35 cellular contexts compared by ENCODE assay signal in genomic region chr4:66331761-66332160, GRCh38.
"Had no signal": no experiment of that assay in that cellular context is flagged by ENCODE, and none has a peak within 500 bp of the region (broad histone marks: within the 10 kb centered on the region; RNA-seq: fewer than 3 reads in every experiment).

No MANE protein-coding gene starts in this region.

- H3K27ac ChIP-seq: brain microvascular endothelial cell, gastroesophageal sphincter, neutrophil, pancreas, prostate gland, skin epidermis, vagina had no signal

- H3K9me3 Mint-ChIP-seq: activated CD4-positive, alpha-beta T cell treated with anti-CD3 and anti-CD28 coated beads, Interleukin-2, amount 10 ng/mL, durations not matched to agents 24 days and 14 days; activated naive CD4-positive, alpha-beta T cell treated with anti-CD3 and anti-CD28 coated beads, Interleukin-2, amount 50 U/mL, for 24 hours; nephron progenitor cell; stimulated activated memory B cell treated with anti-CD40 and anti-IgM and Interleukin-4, amounts not matched to agents 10 μg/mL and 1 μg/mL and 100 μg/mL, for 72 hours; stimulated activated naive CD8-positive, alpha-beta T cell treated with anti-CD3 and anti-CD28 coated beads, Interleukin-15, amount 100 ng/mL, for 72 hours; type B pancreatic cell had no signal

- H3K4me1 ChIP-seq: gastroesophageal sphincter, pancreas, prostate gland, vagina had no signal

- H3K27me3 ChIP-seq: brain microvascular endothelial cell, gastroesophageal sphincter, neutrophil, pancreas, vagina had no signal

- DNase-seq: activated CD4-positive, alpha-beta memory T cell treated with anti-CD3 and anti-CD28 coated beads for 36 hours; activated CD4-positive, alpha-beta T cell treated with anti-CD3 and anti-CD28 coated beads, Interleukin-2, amount 10 ng/mL, durations not matched to agents 24 days and 14 days; activated CD4-positive, CD25-positive, alpha-beta regulatory T cell treated with anti-CD3 and anti-CD28 coated beads, Interleukin-2, amount 50 U/mL, for 72 hours; activated CD8-positive, alpha-beta memory T cell treated with anti-CD3 and anti-CD28 coated beads, Interleukin-2, amount 50 U/mL, for 4 hours; activated gamma-delta T cell; activated T-cell treated with anti-CD3 and anti-CD28 coated beads, Interleukin-2, amount 50 U/mL, for 1 hour; aorta; brain microvascular endothelial cell; cortex of kidney; head of caudate nucleus; hypothalamus; immature natural killer cell; kidney; left colon; mammary epithelial cell; nephron progenitor cell; pancreas; retina; stimulated activated CD4-positive, alpha-beta T cell treated with anti-CD3 and anti-CD28 coated beads, Interleukin-12 subunit alpha, Interleukin-12 subunit beta, amount 100 ng/mL, for 4 hours; stimulated activated CD4-positive, alpha-beta T cell treated with anti-CD3 and anti-CD28 coated beads, Interleukin-4, amount 100 ng/mL, for 4 hours; stimulated activated CD8-positive, alpha-beta memory T cell treated with anti-CD3 and anti-CD28 coated beads, Interleukin-4, amount 100 ng/mL, for 48 hours; stimulated activated naive CD8-positive, alpha-beta T cell treated with anti-CD3 and anti-CD28 coated beads, Interleukin-15, amount 100 ng/mL, for 72 hours; substantia nigra; T-helper 2 cell had no signal

- H3K9me3 ChIP-seq: gastroesophageal sphincter, neutrophil, pancreas, prostate gland, vagina had no signal

- H3K4me3 Mint-ChIP-seq: activated CD4-positive, alpha-beta memory T cell treated with anti-CD3 and anti-CD28 coated beads for 36 hours; activated CD4-positive, alpha-beta T cell treated with anti-CD3 and anti-CD28 coated beads, Interleukin-2, amount 10 ng/mL, durations not matched to agents 24 days and 14 days; activated naive CD4-positive, alpha-beta T cell treated with anti-CD3 and anti-CD28 coated beads, Interleukin-2, amount 50 U/mL, for 24 hours; activated T-helper 1 cell treated with anti-CD3 and anti-CD28 coated beads, Interleukin-12 subunit alpha, Interleukin-12 subunit beta, Interleukin-2, Interleukin-4 antibody, amounts not matched to agents 30 ng/mL and 10 ng/mL and 1 ng/mL, durations not matched to agents 14 hours and 24 hours and 36 hours; immature natural killer cell; nephron progenitor cell; stimulated activated memory B cell treated with anti-CD40 and anti-IgM and Interleukin-4, amounts not matched to agents 10 μg/mL and 1 μg/mL and 100 μg/mL, for 72 hours; stimulated activated naive CD8-positive, alpha-beta T cell treated with anti-CD3 and anti-CD28 coated beads, Interleukin-15, amount 100 ng/mL, for 72 hours; type B pancreatic cell had no signal

- H3K27me3 Mint-ChIP-seq: activated CD4-positive, alpha-beta memory T cell treated with anti-CD3 and anti-CD28 coated beads for 36 hours; activated CD4-positive, alpha-beta T cell treated with anti-CD3 and anti-CD28 coated beads, Interleukin-2, amount 10 ng/mL, durations not matched to agents 24 days and 14 days; activated naive CD4-positive, alpha-beta T cell treated with anti-CD3 and anti-CD28 coated beads, Interleukin-2, amount 50 U/mL, for 24 hours; stimulated activated memory B cell treated with anti-CD40 and anti-IgM and Interleukin-4, amounts not matched to agents 10 μg/mL and 1 μg/mL and 100 μg/mL, for 72 hours; stimulated activated naive CD8-positive, alpha-beta T cell treated with anti-CD3 and anti-CD28 coated beads, Interleukin-15, amount 100 ng/mL, for 72 hours; type B pancreatic cell had no signal

- H3K36me3 Mint-ChIP-seq: activated CD4-positive, alpha-beta memory T cell treated with anti-CD3 and anti-CD28 coated beads for 36 hours; activated naive CD4-positive, alpha-beta T cell treated with anti-CD3 and anti-CD28 coated beads, Interleukin-2, amount 50 U/mL, for 24 hours; stimulated activated memory B cell treated with anti-CD40 and anti-IgM and Interleukin-4, amounts not matched to agents 10 μg/mL and 1 μg/mL and 100 μg/mL, for 72 hours; type B pancreatic cell had no signal

- H3K27ac Mint-ChIP-seq: activated CD4-positive, alpha-beta memory T cell treated with anti-CD3 and anti-CD28 coated beads for 36 hours; activated CD4-positive, alpha-beta T cell treated with anti-CD3 and anti-CD28 coated beads, Interleukin-2, amount 10 ng/mL, durations not matched to agents 24 days and 14 days; activated naive CD4-positive, alpha-beta T cell treated with anti-CD3 and anti-CD28 coated beads, Interleukin-2, amount 50 U/mL, for 24 hours; activated T-helper 1 cell treated with anti-CD3 and anti-CD28 coated beads, Interleukin-12 subunit alpha, Interleukin-12 subunit beta, Interleukin-2, Interleukin-4 antibody, amounts not matched to agents 30 ng/mL and 10 ng/mL and 1 ng/mL, durations not matched to agents 14 hours and 24 hours and 36 hours; immature natural killer cell; nephron progenitor cell; stimulated activated memory B cell treated with anti-CD40 and anti-IgM and Interleukin-4, amounts not matched to agents 10 μg/mL and 1 μg/mL and 100 μg/mL, for 72 hours; stimulated activated naive CD8-positive, alpha-beta T cell treated with anti-CD3 and anti-CD28 coated beads, Interleukin-15, amount 100 ng/mL, for 72 hours; type B pancreatic cell had no signal

- H3K4me1 Mint-ChIP-seq: activated CD4-positive, alpha-beta T cell treated with anti-CD3 and anti-CD28 coated beads, Interleukin-2, amount 10 ng/mL, durations not matched to agents 24 days and 14 days; activated naive CD4-positive, alpha-beta T cell treated with anti-CD3 and anti-CD28 coated beads, Interleukin-2, amount 50 U/mL, for 24 hours; immature natural killer cell; nephron progenitor cell; stimulated activated memory B cell treated with anti-CD40 and anti-IgM and Interleukin-4, amounts not matched to agents 10 μg/mL and 1 μg/mL and 100 μg/mL, for 72 hours; stimulated activated naive CD8-positive, alpha-beta T cell treated with anti-CD3 and anti-CD28 coated beads, Interleukin-15, amount 100 ng/mL, for 72 hours had no signal

- H3K4me3 ChIP-seq: gastroesophageal sphincter, pancreas, prostate gland, skin epidermis, vagina had no signal

- H3K36me3 ChIP-seq: brain microvascular endothelial cell, gastroesophageal sphincter, neutrophil, pancreas, prostate gland, vagina had no signal

- FAIRE-seq: pancreas had no signal

- ATAC-seq: esophagus mucosa; gastroesophageal sphincter; left colon; pancreas; sciatic nerve; stimulated activated memory B cell treated with anti-CD40 and anti-IgM and Interleukin-4, amounts not matched to agents 10 μg/mL and 1 μg/mL and 100 μg/mL, for 72 hours; stimulated activated naive CD8-positive, alpha-beta T cell treated with anti-CD3 and anti-CD28 coated beads, Interleukin-15, amount 100 ng/mL, for 72 hours had no signal
